Comparison of ENCODE assay signal across 28 cellular contexts in genomic region chr5:106587-106986, GRCh38. TPM values are rescaled to one million over a fixed set of nuclear protein-coding genes. Genes with fewer than 3 reads are reported as not detected.
DNase-seq lines count a peak whose midpoint lies in the region; ATAC-seq and TF ChIP-seq lines count a peak whose summit lies in the region.
"Had no signal": no experiment of that assay in that cellular context is flagged by ENCODE, and none has a peak within 500 bp of the region (broad histone marks: within the 10 kb centered on the region; RNA-seq: fewer than 3 reads in every experiment).

No MANE protein-coding gene starts in this region.

- TF ChIP-seq POLR2A in ovary (IDR thresholded peaks at IDR 0.05): no peak
- TF ChIP-seq POLR2A in breast epithelium (IDR thresholded peaks at IDR 0.05): no peak

- H3K27me3 ChIP-seq in cardiac muscle cell (no peaks in the 10 kb centered on the region), ovary (no peaks in the 10 kb centered on the region), breast epithelium (no peaks in the 10 kb centered on the region)
- H3K27me3 ChIP-seq: neutrophil, testis, vagina had no signal

- DNase-seq in cardiac muscle cell (ENCODE audit: low read depth in 1 of 2, low spot score in 1 of 2): peak in 1 of 2 donors; percentile 72
- DNase-seq in left ventricle myocardium superior: no peak
- DNase-seq in NCI-H345 treated with DMSO at 0.1 percent for 48 hours (lab: John Stamatoyannopoulos, UW; ENCODE audit: unreplicated experiment): peak; percentile 72
- DNase-seq in iPS-NIHi7 (ENCODE audit: extremely low spot score): peak; percentile 24
- no peak for DNase-seq in ovary
- DNase-seq in breast epithelium (ENCODE audit: low spot score in 2 of 2): no peak
- DNase-seq in dermis blood vessel endothelial cell: no peak
- DNase-seq: activated CD4-positive, alpha-beta memory T cell treated with anti-CD3 and anti-CD28 coated beads, Interleukin-2, amount 10 ng/mL, durations not matched to agents 7 days and 5 days; activated T-cell treated with anti-CD3 and anti-CD28 coated beads for 4 hours; effector memory CD8-positive, alpha-beta T cell; foreskin fibroblast; heart right ventricle; KBM-7; mammary epithelial cell; MM.1S; NCI-H1436; NCI-H774; psoas muscle; stimulated activated CD4-positive, alpha-beta T cell treated with anti-CD3 and anti-CD28 coated beads, Interleukin-15, amount 100 ng/mL, for 24 hours; stimulated activated naive CD8-positive, alpha-beta T cell treated with anti-CD3 and anti-CD28 coated beads, Interleukin-15, Interleukin-2, amounts not matched to agents 100 U/mL and 50 U/mL, for 24 hours; T-helper 1 cell; testis had no signal

- TF ChIP-seq CTCF in cardiac muscle cell (IDR thresholded peaks at IDR 0.05; ENCODE audit: low read depth, low read length) (no peak), ovary (IDR thresholded peaks at IDR 0.05) (no peak), breast epithelium (IDR thresholded peaks at IDR 0.05) (no peak)

- H3K4me1 ChIP-seq in cardiac muscle cell (ENCODE audit: low read depth): peaks cover 30% of the 10 kb centered on the region
- H3K4me1 ChIP-seq in ovary (ENCODE audit: insufficient read depth): no peaks in the 10 kb centered on the region
- no peaks in the 10 kb centered on the region for H3K4me1 ChIP-seq in breast epithelium
- H3K4me1 ChIP-seq: A549, heart right ventricle, psoas muscle, testis, vagina had no signal

- TF ChIP-seq EP300 in ovary (IDR thresholded peaks at IDR 0.05): no peak

- no peaks in the 10 kb centered on the region for H3K9me3 ChIP-seq in cardiac muscle cell (ENCODE audit: low read depth)
- H3K9me3 ChIP-seq in ovary: no peaks in the 10 kb centered on the region
- H3K9me3 ChIP-seq in breast epithelium: no peaks in the 10 kb centered on the region
- H3K9me3 ChIP-seq: A549, heart right ventricle, neutrophil, psoas muscle, testis, vagina had no signal

- ATAC-seq in left ventricle myocardium superior (no peak), HG03439 (IDR thresholded peaks at IDR 0.05; ENCODE audit: unreplicated experiment) (no peak)
- ATAC-seq: activated naive CD4-positive, alpha-beta T cell treated with anti-CD3 and anti-CD28 coated beads, Interleukin-2, amount 50 U/mL, for 72 hours; effector memory CD8-positive, alpha-beta T cell; psoas muscle; stimulated activated naive CD8-positive, alpha-beta T cell treated with anti-CD3 and anti-CD28 coated beads, Interleukin-15, Interleukin-2, amounts not matched to agents 100 U/mL and 50 U/mL, for 24 hours had no signal

- peak overlapping the region; percentile 41 for H3K27ac ChIP-seq in cardiac muscle cell
- H3K27ac ChIP-seq in ovary: no peak overlapping the region
- H3K27ac ChIP-seq in breast epithelium: no peak overlapping the region
- H3K27ac ChIP-seq: A549, coronary artery, heart right ventricle, neutrophil, psoas muscle, testis, vagina had no signal

- H3K36me3 ChIP-seq in cardiac muscle cell (no peaks in the 10 kb centered on the region), ovary (no peaks in the 10 kb centered on the region), breast epithelium (no peaks in the 10 kb centered on the region)
- H3K36me3 ChIP-seq: heart right ventricle, neutrophil, vagina had no signal

- H3K4me3 ChIP-seq in cardiac muscle cell (no peak overlapping the region), ovary (no peak overlapping the region), breast epithelium (no peak overlapping the region)
- H3K4me3 ChIP-seq: A549, coronary artery, heart right ventricle, psoas muscle, testis, vagina had no signal

- WGBS in ovary, 3 donors: 92 to 95% (median 93%) methylated on average over 13 of the region's 13 CpGs

- intact Hi-C loops in left ventricle myocardium superior (cut with micrococcal nuclease): no loop called here
- intact Hi-C loops in ovary (cut with DNase I): no loop called here
- intact Hi-C loops in breast epithelium (cut with DNase I; ENCODE audit: low total_unique reads): no loop called here

RNA-seq across cellular contexts. Expression of gene PLEKHG4B, which starts 14.6 kb away (rescaled TPM):
- total RNA-seq in cardiac muscle cell: 15.0 and 20.1 TPM in 2 replicates
- 8.1 and 9.9 TPM in 2 replicates for polyA plus RNA-seq in cardiac muscle cell
- not detected for total RNA-seq in left ventricle myocardium superior
- total RNA-seq in ovary: 1 to 10 TPM; 1.1 to 4.0 (median 2.0) TPM
- polyA plus RNA-seq in ovary: under 1 TPM; 0.47 to 0.85 TPM
- 1 to 10 TPM in 2 of 3 donors, not detected in 1; 4.3 to 5.4 TPM for total RNA-seq in breast epithelium
- not detected in 2 replicates for total RNA-seq in dermis blood vessel endothelial cell
- total RNA-seq: activated CD4-positive, alpha-beta memory T cell treated with anti-CD3 and anti-CD28 coated beads, Interleukin-2, amount 10 ng/mL, durations not matched to agents 7 days and 5 days; psoas muscle had no signal

Comparison
In these comparisons a context has a peak if more than half of its experiments do, and no peak if none do; other contexts are left out.
1. DNase-seq: peak in NCI-H345 treated with DMSO at 0.1 percent for 48 hours (single experiment) and iPS-NIHi7 (single experiment); none in left ventricle myocardium superior (single experiment), ovary (0 of 5), breast epithelium (0 of 2) and dermis blood vessel endothelial cell (single experiment).